ENCODE assay signal across 15 cellular contexts in the genomic region with DNA sequence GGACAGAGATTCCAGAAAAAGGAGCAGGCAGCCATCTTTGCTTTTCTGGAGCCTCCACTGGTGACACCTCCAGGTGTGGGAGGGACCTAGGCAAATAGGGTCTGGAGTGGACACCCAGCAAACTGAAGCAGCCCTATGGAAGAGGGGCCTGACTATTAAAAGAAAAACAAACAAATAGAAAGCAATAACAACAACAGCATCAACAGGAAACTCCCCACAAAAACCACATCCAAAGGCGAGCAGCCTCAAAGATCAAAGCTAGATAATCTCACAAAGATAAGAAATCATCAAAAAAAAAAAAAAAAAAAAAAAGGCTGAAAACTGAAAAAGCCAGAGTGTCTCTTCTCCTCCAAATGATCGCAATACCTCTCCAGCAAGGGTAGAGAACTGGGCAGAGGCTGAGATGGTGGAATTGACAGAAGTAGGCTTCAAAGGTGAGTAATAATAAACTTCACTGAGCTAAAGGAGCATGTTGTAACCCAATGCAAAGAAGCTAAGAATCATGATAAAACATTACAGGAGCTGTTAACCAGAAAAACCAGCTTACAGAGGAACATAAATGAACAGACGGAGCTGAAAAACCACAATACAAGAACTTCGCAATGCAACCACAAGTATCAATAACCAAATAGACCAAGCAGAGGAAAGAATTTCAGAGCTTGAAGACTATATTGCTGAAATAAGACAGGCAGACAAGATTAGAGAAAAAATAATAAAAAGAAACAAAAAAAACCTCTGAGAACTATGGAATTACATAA.
"Had no signal": no experiment of that assay in that cellular context is flagged by ENCODE, and none has a peak within 500 bp of the region (broad histone marks: within the 10 kb centered on the region; RNA-seq: fewer than 3 reads in every experiment).

No MANE protein-coding gene starts in this region.

- H3K4me1 ChIP-seq: ascending aorta, breast epithelium, esophagus muscularis mucosa, left lung, tibial nerve had no signal

- H3K9me3 ChIP-seq: neutrophil had no signal

- H3K4me3 Mint-ChIP-seq: activated B cell treated with CpG ODN at 0.5 μM for 24 hours, naive B cell had no signal

- H3K27ac ChIP-seq: ascending aorta, breast epithelium, esophagus muscularis mucosa, left lung, neutrophil, tibial nerve had no signal

- H3K36me3 ChIP-seq: ascending aorta, breast epithelium, esophagus muscularis mucosa, left lung, neutrophil, tibial nerve had no signal

- DNase-seq: activated B cell treated with CpG ODN at 0.5 μM for 24 hours; activated gamma-delta T cell treated with Interleukin-2 at 50 U/mL for 16 hours; activated T-cell treated with anti-CD3 and anti-CD28 coated beads, Interleukin-2, amount 50 U/mL, for 48 hours; hippocampal formation; kidney; left lung; naive B cell; stimulated activated CD4-positive, alpha-beta T cell treated with anti-CD3 and anti-CD28 coated beads, Interleukin-12 subunit alpha, Interleukin-12 subunit beta, amount 100 ng/mL, for 4 hours; stimulated activated CD4-positive, alpha-beta T cell treated with anti-CD3 and anti-CD28 coated beads, Interleukin-2, amount 100 ng/mL, for 24 hours; substantia nigra had no signal

- H3K27me3 ChIP-seq: ascending aorta, breast epithelium, esophagus muscularis mucosa, left lung, neutrophil, tibial nerve had no signal

- H3K27ac Mint-ChIP-seq: activated B cell treated with CpG ODN at 0.5 μM for 24 hours, naive B cell had no signal

- H3K4me3 ChIP-seq: ascending aorta, breast epithelium, esophagus muscularis mucosa, left lung, tibial nerve had no signal

- H3K4me1 Mint-ChIP-seq: activated B cell treated with CpG ODN at 0.5 μM for 24 hours had no signal

- H3K27me3 Mint-ChIP-seq: naive B cell had no signal
